In genomic region chr9:100099722-100100042, GRCh38 we compare ENCODE assay signal across 8 cellular contexts. TPM values are rescaled to one million over a fixed set of nuclear protein-coding genes. Genes with fewer than 3 reads are reported as not detected.
DNase-seq lines count a peak whose midpoint lies in the region; ATAC-seq, FAIRE-seq and TF ChIP-seq lines count a peak whose summit lies in the region.

No MANE protein-coding gene starts in this region.

- peak; percentile 78 for FAIRE-seq in GM19239 (lab: Jason Lieb, UNC)

- in situ Hi-C loops in brain microvascular endothelial cell (cut with HindIII; ENCODE audit: low pct_ligation_motif_present, low sequenced_read_pairs) = no loop called here

- DNase-seq in BJ (ENCODE audit: low read depth) (no peak), GM19239 (ENCODE audit: insufficient read length, low spot score) (no peak), NCI-H2029 (lab: John Stamatoyannopoulos, UW) (peak; percentile 27), brain microvascular endothelial cell (no peak), kidney glomerular epithelial cell (lab: John Stamatoyannopoulos, UW) (peak; percentile 68), GM19240 (ENCODE audit: insufficient read length, low spot score) (no peak), NOMO-1 (lab: John Stamatoyannopoulos, UW; ENCODE audit: unreplicated experiment in 2 of 2) (no peak)
- peak; percentile 15 for DNase-seq in stimulated activated naive CD8-positive, alpha-beta T cell treated with anti-CD3 and anti-CD28 coated beads, Interleukin-15, Interleukin-2, amounts not matched to agents 100 U/mL and 50 U/mL, for 24 hours

- CTCF ChIA-PET in BJ (lab: Yijun Ruan, JAX) = no interaction called here

- H3K27me3 ChIP-seq in BJ (ENCODE audit: control insufficient read depth, insufficient read depth, low read length) = no peaks in the 10 kb centered on the region
- no peaks in the 10 kb centered on the region for H3K27me3 ChIP-seq in brain microvascular endothelial cell (replicated peaks)

- no peak for TF ChIP-seq CTCF in BJ (IDR thresholded peaks at IDR 0.05; ENCODE audit: insufficient read depth, low read depth, low read length)
- no peak for TF ChIP-seq CTCF in brain microvascular endothelial cell (IDR thresholded peaks at IDR 0.05; ENCODE audit: low read depth, low read length, missing control alignments)

- H3K36me3 ChIP-seq in BJ (ENCODE audit: control insufficient read depth, insufficient read depth, low read length) = peaks cover 2% of the 10 kb centered on the region
- H3K36me3 ChIP-seq in brain microvascular endothelial cell (replicated peaks) = peaks cover 2% of the 10 kb centered on the region

- H3K4me3 ChIP-seq in BJ (ENCODE audit: low read depth, low read length) = peak overlapping the region; percentile 59
- peak overlapping the region; percentile 99 for H3K4me3 ChIP-seq in brain microvascular endothelial cell (ENCODE audit: low read depth, low read length)

- ATAC-seq in stimulated activated naive CD8-positive, alpha-beta T cell treated with anti-CD3 and anti-CD28 coated beads, Interleukin-15, Interleukin-2, amounts not matched to agents 100 U/mL and 50 U/mL, for 24 hours = no peak

- POLR2A ChIA-PET in BJ (lab: Charles Lee) = no interaction called here

- H3K27ac ChIP-seq in brain microvascular endothelial cell = peak overlapping the region; percentile 46

RNA-seq across cellular contexts. Expression of gene INVS, which starts 0.6 kb away (rescaled TPM):
- 9.7 and 16.1 TPM in 2 replicates for polyA plus RNA-seq in BJ (2011; rRNA removed)
- polyA minus RNA-seq in BJ (2011; rRNA and poly(A)+ RNA removed) = 13.3 and 14.5 TPM in 2 replicates

RNA-seq across cellular contexts. Expression of gene ERP44, which starts 0.9 kb away (rescaled TPM):
- polyA plus RNA-seq in BJ (2011; rRNA removed) = 9.8 and 21.8 TPM in 2 replicates
- 4.1 and 4.6 TPM in 2 replicates for polyA minus RNA-seq in BJ (2011; rRNA and poly(A)+ RNA removed)

Comparison
In these comparisons a context has a peak if more than half of its experiments do, and no peak if none do; other contexts are left out.
1. DNase-seq: peak in NCI-H2029 (single experiment), kidney glomerular epithelial cell (single experiment) and stimulated activated naive CD8-positive, alpha-beta T cell treated with anti-CD3 and anti-CD28 coated beads, Interleukin-15, Interleukin-2, amounts not matched to agents 100 U/mL and 50 U/mL, for 24 hours (single experiment); none in BJ (single experiment), GM19239 (single experiment), brain microvascular endothelial cell (single experiment), GM19240 (single experiment) and NOMO-1 (0 of 2).